1 cellular context compared by ENCODE assay signal in genomic region chr12:48865441-48866290, GRCh38.
A peak's percentile ranks its signal among the peaks of the same experiment; 100 is the strongest.
TF ChIP-seq lines count a peak whose summit lies in the region.

RND1 (minus strand) TSS chr12:48865870; CDS start chr12:48865767, 103 bp downstream.

TF ChIP-seq in K562, 482 proteins besides CTCF, POLR2A, EP300 and RAD21 (continued from another document):
- TF ChIP-seq USF2 (CRISPR knock-in tag; IDR thresholded peaks at IDR 0.05) (no peak), MAFF (IDR thresholded peaks at IDR 0.05; ENCODE audit: low read length) (peak; percentile 26; the same call in 1 of the 2 replicates), POLR2B (IDR thresholded peaks at IDR 0.05; ENCODE audit: low read depth, partially characterized antibody) (peak; percentile 79), HDAC3 (IDR thresholded peaks at IDR 0.05; ENCODE audit: borderline replicate concordance, partially characterized antibody) (no peak), YY1 (IDR thresholded peaks at IDR 0.05; ENCODE audit: borderline replicate concordance in 1 of 3, control insufficient read depth in 1 of 3, extremely low read depth in 1 of 3, insufficient read depth in 3 of 3, insufficient read length in 1 of 3, insufficient replicate concordance in 2 of 3, low read depth in 1 of 3, low read length in 2 of 3) (peak in 1 of 3 experiments; percentile 10), SRF (CRISPR knock-in tag; IDR thresholded peaks at IDR 0.05) (peak in 1 of 2 experiments; percentile 71; a peak in 1 of 4 replicates), ZNF77 (CRISPR knock-in tag; IDR thresholded peaks at IDR 0.05) (no peak), ASH1L (IDR thresholded peaks at IDR 0.05; ENCODE audit: borderline replicate concordance, low read depth, partially characterized antibody) (peak; percentile 93), JUN (IDR thresholded peaks at IDR 0.05; ENCODE audit: borderline replicate concordance, low read depth, low read length) (no peak), JUN (CRISPR knock-in tag; IDR thresholded peaks at IDR 0.05; ENCODE audit: borderline replicate concordance) (no peak), MXI1 (IDR thresholded peaks at IDR 0.05; ENCODE audit: low read depth, low read length) (no peak), C11orf30 (IDR thresholded peaks at IDR 0.05; ENCODE audit: low read depth) (peak; percentile 44), CBX2 (IDR thresholded peaks at IDR 0.05; ENCODE audit: insufficient read depth, low read length, poor library complexity, severe bottlenecking) (no peak), MCM7 (IDR thresholded peaks at IDR 0.05) (no peak), CEBPB (tag; IDR thresholded peaks at IDR 0.05) (peak; percentile 85), KDM5B (IDR thresholded peaks at IDR 0.05; ENCODE audit: insufficient replicate concordance, low read depth, low read length) (peak; percentile 99), ZBTB7A (IDR thresholded peaks at IDR 0.05; ENCODE audit: borderline replicate concordance, control insufficient read depth, low read depth, low read length) (peak; percentile 35; the same call in 1 of the 2 replicates), BACH1 (tag; IDR thresholded peaks at IDR 0.05) (no peak), ZBTB17 (CRISPR knock-in tag; IDR thresholded peaks at IDR 0.05) (0 out of 2 replicates have a peak, but pooled peaks have one; percentile 22), MBD2 (IDR thresholded peaks at IDR 0.05; ENCODE audit: borderline replicate concordance, low read depth) (peak; percentile 90), ZNF134 (CRISPR knock-in tag; conservative IDR thresholded peaks at IDR 0.05) (no peak), SIRT6 (IDR thresholded peaks at IDR 0.05; ENCODE audit: low read depth, low read length) (no peak), MIER1 (IDR thresholded peaks at IDR 0.05; ENCODE audit: low read depth) (no peak)
- TF ChIP-seq, protein P1, sequence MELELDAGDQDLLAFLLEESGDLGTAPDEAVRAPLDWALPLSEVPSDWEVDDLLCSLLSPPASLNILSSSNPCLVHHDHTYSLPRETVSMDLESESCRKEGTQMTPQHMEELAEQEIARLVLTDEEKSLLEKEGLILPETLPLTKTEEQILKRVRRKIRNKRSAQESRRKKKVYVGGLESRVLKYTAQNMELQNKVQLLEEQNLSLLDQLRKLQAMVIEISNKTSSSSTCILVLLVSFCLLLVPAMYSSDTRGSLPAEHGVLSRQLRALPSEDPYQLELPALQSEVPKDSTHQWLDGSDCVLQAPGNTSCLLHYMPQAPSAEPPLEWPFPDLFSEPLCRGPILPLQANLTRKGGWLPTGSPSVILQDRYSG (tag; conservative IDR thresholded peaks at IDR 0.05; ENCODE audit: low read depth), result no peak
- TF ChIP-seq, protein P2, sequence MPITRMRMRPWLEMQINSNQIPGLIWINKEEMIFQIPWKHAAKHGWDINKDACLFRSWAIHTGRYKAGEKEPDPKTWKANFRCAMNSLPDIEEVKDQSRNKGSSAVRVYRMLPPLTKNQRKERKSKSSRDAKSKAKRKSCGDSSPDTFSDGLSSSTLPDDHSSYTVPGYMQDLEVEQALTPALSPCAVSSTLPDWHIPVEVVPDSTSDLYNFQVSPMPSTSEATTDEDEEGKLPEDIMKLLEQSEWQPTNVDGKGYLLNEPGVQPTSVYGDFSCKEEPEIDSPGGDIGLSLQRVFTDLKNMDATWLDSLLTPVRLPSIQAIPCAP (CRISPR knock-in tag; IDR thresholded peaks at IDR 0.05; ENCODE audit: borderline replicate concordance), result no peak
